In the genomic region with DNA sequence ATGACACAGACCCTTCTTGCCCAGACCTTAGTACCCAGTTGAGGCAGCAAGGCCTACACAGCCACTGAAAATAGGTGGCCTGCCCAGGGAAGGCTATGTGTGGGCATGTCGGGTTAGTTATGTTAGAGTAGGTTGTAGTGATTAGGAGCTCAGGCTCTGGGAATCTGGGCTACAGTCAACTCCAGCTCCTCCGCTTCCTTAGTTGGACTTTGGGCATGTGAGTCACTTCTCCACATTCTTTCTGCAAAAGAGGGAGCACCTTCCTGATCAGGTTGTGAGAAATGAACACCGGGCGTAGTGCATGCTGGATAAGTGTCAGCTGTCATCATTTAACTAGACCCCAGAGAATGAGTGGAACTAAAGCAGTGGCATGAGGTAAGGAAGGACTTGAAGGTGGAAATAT, we compare ENCODE assay signal across 8 cellular contexts.
DNase-seq lines count a peak whose midpoint lies in the region; ATAC-seq and TF ChIP-seq lines count a peak whose summit lies in the region.

No MANE protein-coding gene starts in this region.

- no peaks in the 10 kb centered on the region for H3K27me3 ChIP-seq in duodenal mucosa (ENCODE audit: control insufficient read depth in 1 of 2, insufficient read depth in 2 of 2, low read length in 2 of 2)
- no peaks in the 10 kb centered on the region for H3K27me3 ChIP-seq in tibial nerve

- TF ChIP-seq POLR2A in tibial nerve (IDR thresholded peaks at IDR 0.05) = no peak

- H3K9me3 ChIP-seq in duodenal mucosa (ENCODE audit: control insufficient read depth in 1 of 2, low read length in 2 of 2) (no peaks in the 10 kb centered on the region), mesodermal cell (ENCODE audit: control insufficient read depth, low read length) (no peaks in the 10 kb centered on the region), tibial nerve (no peaks in the 10 kb centered on the region)

- no peak for ATAC-seq in HG03457 (IDR thresholded peaks at IDR 0.05; ENCODE audit: unreplicated experiment)

- peaks cover 30 to 41% of the 10 kb centered on the region in 2 donors for H3K4me1 ChIP-seq in duodenal mucosa (ENCODE audit: control insufficient read depth in 1 of 2, insufficient read depth in 2 of 2, low read length in 2 of 2)
- H3K4me1 ChIP-seq in mesodermal cell (ENCODE audit: control insufficient read depth, insufficient read depth, low read length, poor library complexity, severe bottlenecking) = peaks cover 43% of the 10 kb centered on the region
- peaks cover 0 to 62% (median 47%) of the 10 kb centered on the region in 4 donors for H3K4me1 ChIP-seq in tibial nerve

- H3K4me3 ChIP-seq in duodenal mucosa (ENCODE audit: low read depth in 1 of 2, low read length in 2 of 2) (peak overlapping the region in 1 of 2 donors; percentile 33), mesodermal cell (ENCODE audit: extremely low read depth, insufficient read depth, low read length, poor library complexity, severe bottlenecking) (no peak overlapping the region), tibial nerve (peak overlapping the region in 1 of 4 donors; percentile 6)

- TF ChIP-seq CTCF in tibial nerve (IDR thresholded peaks at IDR 0.05) = no peak

- peak; percentile 91 for DNase-seq in NCI-H226
- DNase-seq in tibial nerve (ENCODE audit: low spot score in 2 of 2) = no peak
- DNase-seq in inferior parietal cortex (ENCODE audit: extremely low spot score) = no peak
- DNase-seq in NCI-H446 treated with DMSO at 0.1 percent for 48 hours (lab: John Stamatoyannopoulos, UW) = no peak
- no peak for DNase-seq in NCI-H2196 treated with DMSO at 0.1 percent for 48 hours (lab: John Stamatoyannopoulos, UW; ENCODE audit: unreplicated experiment)

- WGBS in mesodermal cell (ENCODE audit: insufficient coverage in 2 of 2), 2 experiments = 95 to 98% methylated on average over 3 to 4 of the region's 4 CpGs
- 54 to 66% methylated on average over 4 of the region's 4 CpGs for WGBS in tibial nerve, 2 donors

- H3K9ac ChIP-seq in duodenal mucosa (ENCODE audit: low read depth in 1 of 2, low read length in 2 of 2) = no peak overlapping the region

- H3K36me3 ChIP-seq in duodenal mucosa (ENCODE audit: control insufficient read depth in 1 of 2, insufficient read depth in 2 of 2, low read length in 2 of 2) (peaks cover 10 to 21% of the 10 kb centered on the region in 2 donors), mesodermal cell (ENCODE audit: control insufficient read depth, insufficient read depth, low read length) (peaks cover 38% of the 10 kb centered on the region), tibial nerve (peaks cover 0 to 23% (median 0%) of the 10 kb centered on the region in 3 donors)

- H3K27ac ChIP-seq in duodenal mucosa (ENCODE audit: low read depth, low read length) (peak overlapping the region; percentile 37), mesodermal cell (ENCODE audit: low read depth, low read length, severe bottlenecking) (peak overlapping the region; percentile 67), tibial nerve (peak overlapping the region; percentile 25 to 70 (median 59))

- no peak for TF ChIP-seq EP300 in tibial nerve (IDR thresholded peaks at IDR 0.05)
